Comparison of ENCODE assay signal across 16 cellular contexts in the genomic region with DNA sequence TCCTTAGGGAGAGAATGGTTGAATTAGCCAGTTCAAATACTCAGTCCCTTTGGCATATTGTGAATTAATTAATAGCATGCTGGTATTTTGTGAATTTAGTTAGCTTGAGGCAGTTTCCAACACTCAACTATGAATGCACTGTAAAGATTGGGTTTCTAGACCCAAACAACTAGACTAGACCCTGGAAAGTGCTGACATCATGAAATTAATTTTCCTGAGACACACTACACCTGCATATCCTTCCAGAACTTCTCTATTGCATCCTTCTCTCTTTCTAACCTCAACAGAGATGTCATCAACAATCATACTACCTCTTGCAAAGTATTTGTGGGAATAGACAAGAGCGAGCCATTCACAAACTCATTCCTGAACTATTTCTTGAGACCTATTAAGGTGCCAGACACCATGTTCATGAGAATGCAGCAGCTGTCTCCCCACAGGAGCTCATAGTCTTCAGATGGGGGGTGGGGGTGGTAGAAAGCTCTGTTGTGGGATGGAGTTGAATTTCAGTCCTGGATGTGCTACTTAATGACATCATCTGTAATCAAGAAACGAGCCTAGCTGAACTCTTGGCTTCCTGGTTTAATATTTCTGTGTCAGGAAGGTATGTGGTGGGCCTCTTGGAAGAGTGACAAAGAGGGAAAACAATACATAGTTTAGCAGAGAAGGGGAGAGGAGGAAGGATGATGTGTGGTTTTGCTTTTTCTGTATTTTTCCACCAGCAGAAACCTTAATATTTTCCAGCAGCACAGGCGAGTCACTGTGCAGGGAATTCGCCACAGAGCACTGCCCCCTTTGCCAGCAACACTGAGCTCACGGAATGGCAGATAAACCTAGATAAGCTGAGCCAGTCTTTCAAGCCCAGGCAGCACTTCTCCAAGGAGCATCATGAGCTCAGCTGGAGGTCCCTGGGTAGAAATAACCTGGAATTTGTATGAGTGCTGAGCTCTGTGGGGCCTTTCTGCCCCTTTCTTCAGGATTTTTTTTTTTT. TPM values are rescaled to one million over a fixed set of nuclear protein-coding genes. Genes with fewer than 3 reads are reported as not detected.
DNase-seq lines count a peak whose midpoint lies in the region; ATAC-seq and TF ChIP-seq lines count a peak whose summit lies in the region.
"Had no signal": no experiment of that assay in that cellular context is flagged by ENCODE, and none has a peak within 500 bp of the region (broad histone marks: within the 10 kb centered on the region; RNA-seq: fewer than 3 reads in every experiment).

No MANE protein-coding gene starts in this region.

- H3K56ac ChIP-seq in mesendoderm (ENCODE audit: low read length), result peak overlapping the region; percentile 4

- no peak overlapping the region for H3K4me2 ChIP-seq in mesendoderm (ENCODE audit: low read length)

- no peak overlapping the region for H3K4me3 ChIP-seq in AG10803 (ENCODE audit: low read length)
- H3K4me3 ChIP-seq in cardiac fibroblast (replicated peaks in 1 of 2; ENCODE audit: low read depth in 2 of 2, low read length in 2 of 2), result no peak overlapping the region
- H3K4me3 ChIP-seq in mesendoderm (ENCODE audit: low read length), result no peak overlapping the region
- H3K4me3 ChIP-seq: mucosa of descending colon, tibial artery had no signal

- H2BK120ac ChIP-seq in mesendoderm (ENCODE audit: low read depth, low read length), result peak overlapping the region; percentile 56

- H2BK15ac ChIP-seq in mesendoderm (replicated peaks; ENCODE audit: low read depth), result peak overlapping the region; percentile 28

- H3K79me1 ChIP-seq in mesendoderm (ENCODE audit: low read length), result no peaks in the 10 kb centered on the region

- H3K27me3 ChIP-seq in mesendoderm (ENCODE audit: insufficient read depth, low read length, poor library complexity), result no peaks in the 10 kb centered on the region
- H3K27me3 ChIP-seq: tibial artery had no signal

- H3K79me2 ChIP-seq in mesendoderm (ENCODE audit: control insufficient read depth, insufficient read depth, low read length), result no peaks in the 10 kb centered on the region

- WGBS in mesendoderm (ENCODE audit: extremely low coverage, insufficient coverage, low lambda C conversion rate), result no CpG with 5 or more reads among the region's 5 CpGs

- no peaks in the 10 kb centered on the region for H3K36me3 ChIP-seq in mesendoderm (ENCODE audit: control insufficient read depth, insufficient read depth, low read length)
- H3K36me3 ChIP-seq: tibial artery had no signal

- no peak for TF ChIP-seq CTCF in AG10803 (conservative IDR thresholded peaks at IDR 0.05; ENCODE audit: low read length)
- TF ChIP-seq CTCF in cardiac fibroblast (IDR thresholded peaks at IDR 0.05; ENCODE audit: low read depth, low read length), result no peak

- DNase-seq in AG10803 (ENCODE audit: low read depth) (peak; percentile 40), HT1080 (ENCODE audit: low read depth) (peak; percentile 87), cardiac fibroblast (ENCODE audit: low read depth in 2 of 2) (peak; percentile 49 to 94), mesendoderm (peak; percentile 85), T-helper 9 cell (no peak), pons (ENCODE audit: low spot score) (no peak), activated gamma-delta T cell (lab: John Stamatoyannopoulos, UW) (no peak)
- DNase-seq: activated naive CD4-positive, alpha-beta T cell treated with anti-CD3 and anti-CD28 coated beads, Interleukin-2, amount 10 ng/mL, durations not matched to agents 7 days and 5 days; DMS153; mucosa of descending colon; NCI-H748 treated with DMSO at 0.1 percent for 48 hours; stimulated activated CD4-positive, alpha-beta T cell treated with anti-CD3 and anti-CD28 coated beads, Interleukin-4, amount 100 ng/mL, for 1 hour; tibial artery had no signal

- H2BK5ac ChIP-seq in mesendoderm (ENCODE audit: low read length), result no peak overlapping the region

- H3K9ac ChIP-seq in mesendoderm (ENCODE audit: low read length), result no peak overlapping the region

- no peak overlapping the region for H3K4ac ChIP-seq in mesendoderm (ENCODE audit: low read depth, low read length)

- no peak overlapping the region for H4K5ac ChIP-seq in mesendoderm (ENCODE audit: low read length)

- H4K8ac ChIP-seq in mesendoderm (ENCODE audit: low read depth, low read length), result no peak overlapping the region

- peak overlapping the region; percentile 65 for H3K27ac ChIP-seq in mesendoderm (ENCODE audit: low read depth, low read length)
- H3K27ac ChIP-seq: epithelial cell of prostate, tibial artery had no signal

- no peak overlapping the region for H3K23ac ChIP-seq in mesendoderm (ENCODE audit: low read length)

- H2AK5ac ChIP-seq in mesendoderm (ENCODE audit: low read length), result no peak overlapping the region

- H3K4me1 ChIP-seq in mesendoderm (ENCODE audit: control insufficient read depth, low read depth, low read length), result peaks cover 9% of the 10 kb centered on the region
- H3K4me1 ChIP-seq: tibial artery had no signal

- ATAC-seq in GM21786 (IDR thresholded peaks at IDR 0.05; ENCODE audit: unreplicated experiment), result no peak
- ATAC-seq: mucosa of descending colon had no signal

- H3K18ac ChIP-seq in mesendoderm (ENCODE audit: low read length), result peak overlapping the region; percentile 82

RNA-seq across cellular contexts. Expression of gene CYSLTR2, which starts 53.1 kb away (rescaled TPM):
- total RNA-seq in HT1080 (2014; rRNA removed; shearing (Covaris generic)), result not detected in 2 replicates
- not detected in 2 replicates for polyA plus RNA-seq in HT1080 (2015; cell fraction: cytosol; rRNA removed)
- polyA plus RNA-seq in HT1080 (2015; cell fraction: nucleus; rRNA removed), result not detected in 2 replicates
- polyA plus RNA-seq in mesendoderm (2013, experiment 1 of 2), result 0.06 TPM
- polyA plus RNA-seq in mesendoderm (2013, experiment 2 of 2), result 0.10 TPM
- polyA plus RNA-seq: IgD-negative memory B cell had no signal

Comparison
In these comparisons a context has a peak if more than half of its experiments do, and no peak if none do; other contexts are left out.
1. DNase-seq: peak in AG10803 (single experiment), HT1080 (single experiment), cardiac fibroblast (2 of 2) and mesendoderm (single experiment); none in T-helper 9 cell (single experiment), pons (single experiment) and activated gamma-delta T cell (single experiment).